In the genomic region with DNA sequence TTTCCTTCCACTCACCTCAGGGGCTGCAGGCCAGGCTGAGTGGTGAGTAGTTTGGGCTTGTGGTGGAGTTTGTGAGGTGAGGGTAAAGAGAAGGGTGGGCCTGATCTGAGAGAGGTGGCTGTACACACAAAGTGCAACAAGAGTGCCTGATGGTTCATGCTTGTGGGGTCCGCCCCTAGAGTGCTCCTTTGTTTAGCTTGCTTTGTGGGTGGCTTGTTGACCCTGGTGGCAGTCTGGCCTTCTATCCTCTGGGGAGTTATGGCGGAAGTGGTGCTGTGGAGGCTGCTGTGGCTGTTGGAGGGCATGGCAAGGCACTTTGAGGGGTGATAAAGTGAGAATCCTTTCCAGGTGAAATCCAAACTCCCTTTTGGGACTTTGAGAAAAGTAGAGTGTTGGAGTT, we compare ENCODE assay signal across 22 cellular contexts. TPM values are rescaled to one million over a fixed set of nuclear protein-coding genes. Genes with fewer than 3 reads are reported as not detected.
DNase-seq lines count a peak whose midpoint lies in the region; ATAC-seq and TF ChIP-seq lines count a peak whose summit lies in the region.
"Had no signal": no experiment of that assay in that cellular context is flagged by ENCODE, and none has a peak within 500 bp of the region (broad histone marks: within the 10 kb centered on the region; RNA-seq: fewer than 3 reads in every experiment).

No MANE protein-coding gene starts in this region.

- DNase-seq in activated naive CD8-positive, alpha-beta T cell treated with anti-CD3 and anti-CD28 coated beads for 36 hours: no peak
- peak; percentile 83 for DNase-seq in OCI-LY7 (ENCODE audit: low spot score)
- no peak for DNase-seq in Right ventricle myocardium superior
- no peak for DNase-seq in LoVo (ENCODE audit: low spot score)
- DNase-seq in NOMO-1 treated with dmso at 0.1 percent for 144 hours (lab: John Stamatoyannopoulos, UW; ENCODE audit: unreplicated experiment): no peak
- DNase-seq: activated naive CD4-positive, alpha-beta T cell treated with anti-CD3 and anti-CD28 coated beads for 36 hours; CD4-positive, alpha-beta memory T cell; dermis blood vessel endothelial cell; DMS53; gastrocnemius medialis; mucosa of descending colon; NCI-H1930; NCI-H524; occipital lobe; SJCRH30; stimulated activated naive CD8-positive, alpha-beta T cell treated with anti-CD3 and anti-CD28 coated beads, Interleukin-15, Interleukin-2, amounts not matched to agents 100 U/mL and 50 U/mL, for 24 hours had no signal

- CTCF ChIA-PET in OCI-LY7 (lab: Charles Lee; ENCODE audit: unreplicated experiment): no interaction called here

- no peaks in the 10 kb centered on the region for H3K9me3 Mint-ChIP-seq in activated naive CD8-positive, alpha-beta T cell (ENCODE audit: low read depth)
- no peaks in the 10 kb centered on the region for H3K9me3 Mint-ChIP-seq in activated naive CD8-positive, alpha-beta T cell treated with anti-CD3 and anti-CD28 coated beads for 36 hours
- no peaks in the 10 kb centered on the region for H3K9me3 Mint-ChIP-seq in dendritic cell treated with granulocyte-macrophage colony-stimulating factor and Interleukin-4, amounts not matched to agents 40 ng/mL and 50 ng/mL, for 4 days
- H3K9me3 Mint-ChIP-seq: activated naive CD4-positive, alpha-beta T cell treated with anti-CD3 and anti-CD28 coated beads for 36 hours; CD4-positive, alpha-beta memory T cell; type B pancreatic cell had no signal

- H3K36me3 ChIP-seq in OCI-LY7 (ENCODE audit: insufficient read depth, low read length): peaks cover 9% of the 10 kb centered on the region; the same call in 1 of the 2 replicates

- H3K79me2 ChIP-seq in OCI-LY7 (ENCODE audit: insufficient read depth, low read depth, low read length): no peaks in the 10 kb centered on the region

- H3K36me3 Mint-ChIP-seq in activated naive CD8-positive, alpha-beta T cell: peaks cover 14% of the 10 kb centered on the region
- H3K36me3 Mint-ChIP-seq in activated naive CD8-positive, alpha-beta T cell treated with anti-CD3 and anti-CD28 coated beads for 36 hours: peaks cover 28% of the 10 kb centered on the region
- peaks cover 92% of the 10 kb centered on the region for H3K36me3 Mint-ChIP-seq in dendritic cell treated with granulocyte-macrophage colony-stimulating factor and Interleukin-4, amounts not matched to agents 40 ng/mL and 50 ng/mL, for 4 days (ENCODE audit: low read depth)

- no peak overlapping the region for H3K4me3 Mint-ChIP-seq in activated naive CD8-positive, alpha-beta T cell
- H3K4me3 Mint-ChIP-seq in activated naive CD8-positive, alpha-beta T cell treated with anti-CD3 and anti-CD28 coated beads for 36 hours: no peak overlapping the region
- H3K4me3 Mint-ChIP-seq in dendritic cell treated with granulocyte-macrophage colony-stimulating factor and Interleukin-4, amounts not matched to agents 40 ng/mL and 50 ng/mL, for 4 days: no peak overlapping the region
- H3K4me3 Mint-ChIP-seq: activated naive CD4-positive, alpha-beta T cell treated with anti-CD3 and anti-CD28 coated beads for 36 hours; brain; type B pancreatic cell had no signal

- no TSS peak for BruUV-seq in OCI-LY7 (replicated peaks; lab: Mats Ljungman, UMichigan)

- H3K4me1 Mint-ChIP-seq in activated naive CD8-positive, alpha-beta T cell (ENCODE audit: low read depth): peaks cover 50% of the 10 kb centered on the region
- peaks cover 49% of the 10 kb centered on the region for H3K4me1 Mint-ChIP-seq in activated naive CD8-positive, alpha-beta T cell treated with anti-CD3 and anti-CD28 coated beads for 36 hours
- peaks cover 69% of the 10 kb centered on the region for H3K4me1 Mint-ChIP-seq in dendritic cell treated with granulocyte-macrophage colony-stimulating factor and Interleukin-4, amounts not matched to agents 40 ng/mL and 50 ng/mL, for 4 days (ENCODE audit: low read depth)

- H3K9me3 ChIP-seq in OCI-LY7 (ENCODE audit: low read length): no peaks in the 10 kb centered on the region
- H3K9me3 ChIP-seq: gastrocnemius medialis, mucosa of descending colon, right atrium auricular region, SJCRH30 had no signal

- peak overlapping the region; percentile 67 for H3K4me2 ChIP-seq in OCI-LY7 (ENCODE audit: low read length)

- H2AFZ ChIP-seq in OCI-LY7 (ENCODE audit: low read length): peak overlapping the region; percentile 8; the same call in 1 of the 2 replicates

- no peaks in the 10 kb centered on the region for H3K27me3 Mint-ChIP-seq in activated naive CD8-positive, alpha-beta T cell
- no peaks in the 10 kb centered on the region for H3K27me3 Mint-ChIP-seq in activated naive CD8-positive, alpha-beta T cell treated with anti-CD3 and anti-CD28 coated beads for 36 hours
- no peaks in the 10 kb centered on the region for H3K27me3 Mint-ChIP-seq in dendritic cell treated with granulocyte-macrophage colony-stimulating factor and Interleukin-4, amounts not matched to agents 40 ng/mL and 50 ng/mL, for 4 days
- H3K27me3 Mint-ChIP-seq: brain; CD4-positive, alpha-beta memory T cell; type B pancreatic cell had no signal

- H4K20me1 ChIP-seq in OCI-LY7 (ENCODE audit: insufficient read depth, low read length): peaks cover 5% of the 10 kb centered on the region; the same call in 1 of the 2 replicates

- intact Hi-C loops in OCI-LY7 (cut with micrococcal nuclease; ENCODE audit: unreplicated experiment): no loop called here
- intact Hi-C loops in dendritic cell treated with granulocyte-macrophage colony-stimulating factor and Interleukin-4, amounts not matched to agents 40 ng/mL and 50 ng/mL, for 4 days (cut with micrococcal nuclease): no loop called here
- intact Hi-C loops in Right ventricle myocardium superior (cut with DNase I): no loop called here

- H3K4me3 ChIP-seq in OCI-LY7 (ENCODE audit: low read depth, low read length, poor library complexity, severe bottlenecking): no peak overlapping the region
- H3K4me3 ChIP-seq: gastrocnemius medialis, mucosa of descending colon, right atrium auricular region, SJCRH30 had no signal

- H3K9me2 ChIP-seq in OCI-LY7 (ENCODE audit: insufficient read depth, low read length): no peaks in the 10 kb centered on the region

- H3K27ac ChIP-seq in OCI-LY7 (ENCODE audit: low read depth, low read length, poor library complexity, severe bottlenecking): peak overlapping the region; percentile 11
- H3K27ac ChIP-seq: gastrocnemius medialis, right atrium auricular region, SJCRH30 had no signal

- ATAC-seq in HG03159 (IDR thresholded peaks at IDR 0.05; ENCODE audit: unreplicated experiment): no peak
- ATAC-seq in Right ventricle myocardium superior (ENCODE audit: poor library complexity): no peak
- ATAC-seq: stimulated activated naive CD8-positive, alpha-beta T cell treated with anti-CD3 and anti-CD28 coated beads, Interleukin-15, Interleukin-2, amounts not matched to agents 100 U/mL and 50 U/mL, for 24 hours had no signal

- no peak for TF ChIP-seq CTCF in OCI-LY7 (conservative IDR thresholded peaks at IDR 0.05; ENCODE audit: low read length)

- H3K27ac Mint-ChIP-seq in activated naive CD8-positive, alpha-beta T cell: peak overlapping the region; percentile 69
- no peak overlapping the region for H3K27ac Mint-ChIP-seq in activated naive CD8-positive, alpha-beta T cell treated with anti-CD3 and anti-CD28 coated beads for 36 hours
- peak overlapping the region; percentile 2 for H3K27ac Mint-ChIP-seq in dendritic cell treated with granulocyte-macrophage colony-stimulating factor and Interleukin-4, amounts not matched to agents 40 ng/mL and 50 ng/mL, for 4 days
- H3K27ac Mint-ChIP-seq: activated naive CD4-positive, alpha-beta T cell treated with anti-CD3 and anti-CD28 coated beads for 36 hours; type B pancreatic cell had no signal

- peaks cover 20% of the 10 kb centered on the region for H3K4me1 ChIP-seq in OCI-LY7 (ENCODE audit: insufficient read depth, low read length, poor library complexity, severe bottlenecking)
- H3K4me1 ChIP-seq: SJCRH30 had no signal

- POLR2A ChIA-PET in OCI-LY7 (lab: Charles Lee): no interaction called here

RNA-seq across cellular contexts. Expression of gene UBE2F, which starts 10.6 kb away (rescaled TPM):
- total RNA-seq in activated naive CD8-positive, alpha-beta T cell treated with anti-CD3 and anti-CD28 coated beads for 36 hours: 10 to 100 TPM; 57.9 to 58.9 TPM
- 18.1 and 19.9 TPM in 2 replicates for total RNA-seq in OCI-LY7 (2014; rRNA removed; shearing (Covaris generic))
- total RNA-seq in OCI-LY7 (2022) (21.0 and 27.1 TPM in 2 replicates), Right ventricle myocardium superior (65.1 TPM)
